ENCODE assay signal across 21 cellular contexts in the genomic region with DNA sequence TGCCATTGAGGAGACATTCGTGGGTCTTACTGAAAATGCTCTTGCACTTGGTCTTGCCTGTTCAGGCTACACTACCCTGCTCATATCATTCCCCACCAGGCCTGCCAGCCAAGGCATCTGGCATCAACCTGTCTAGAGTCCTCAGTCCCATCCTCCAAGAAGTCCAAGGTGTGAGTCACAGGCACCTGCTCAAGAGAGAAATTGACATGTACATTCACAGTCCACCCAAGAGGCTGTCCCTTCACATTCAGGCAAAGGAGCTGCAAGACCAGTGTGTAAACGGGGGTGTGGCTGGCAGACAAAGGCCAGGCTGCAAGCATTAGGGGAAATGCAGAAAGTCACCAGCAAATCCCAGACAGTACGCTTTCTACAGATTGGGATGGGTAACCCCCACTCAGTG. TPM values are rescaled to one million over a fixed set of nuclear protein-coding genes. Genes with fewer than 3 reads are reported as not detected.
DNase-seq lines count a peak whose midpoint lies in the region; ATAC-seq and TF ChIP-seq lines count a peak whose summit lies in the region.
"Had no signal": no experiment of that assay in that cellular context is flagged by ENCODE, and none has a peak within 500 bp of the region (broad histone marks: within the 10 kb centered on the region; RNA-seq: fewer than 3 reads in every experiment).

No MANE protein-coding gene starts in this region.

- ATAC-seq in left colon (peak; percentile 74), HG02970 (IDR thresholded peaks at IDR 0.05; ENCODE audit: low FRiP score, unreplicated experiment) (no peak)
- ATAC-seq: Right ventricle myocardium inferior had no signal

- H3K27ac Mint-ChIP-seq in Calu3 (ENCODE audit: unreplicated experiment): no peak overlapping the region

- H3K9me3 ChIP-seq in PC-9 (ENCODE audit: insufficient read depth, low read depth): no peaks in the 10 kb centered on the region
- H3K9me3 ChIP-seq in colonic mucosa: no peaks in the 10 kb centered on the region
- H3K9me3 ChIP-seq: Caco-2 had no signal

- H3K4me1 Mint-ChIP-seq in Calu3 (ENCODE audit: low read depth, unreplicated experiment): peaks cover 11% of the 10 kb centered on the region

- no peaks in the 10 kb centered on the region for H3K27me3 ChIP-seq in PC-9 (ENCODE audit: insufficient read depth, low read depth)
- no peaks in the 10 kb centered on the region for H3K27me3 ChIP-seq in colonic mucosa

- peak; percentile 28 for DNase-seq in Calu3
- peak; percentile 76 to 93 for DNase-seq in PC-9
- DNase-seq in colonic mucosa: peak; percentile 35
- DNase-seq in left colon: peak in 1 of 2 donors; percentile 45
- DNase-seq in medulla oblongata (ENCODE audit: extremely low spot score): no peak
- DNase-seq in posterior cingulate gyrus: no peak
- no peak for DNase-seq in HT-29 (ENCODE audit: low spot score)
- DNase-seq: Caco-2, DMS79 treated with DMSO at 0.1 percent for 48 hours, GDM1, GM23248, NCI-H1105 treated with DMSO at 0.1 percent for 48 hours, NCI-H2029, NCI-H526 had no signal

- no peak overlapping the region for H2AFZ ChIP-seq in PC-9
- H2AFZ ChIP-seq: GM23248 had no signal

- no peak overlapping the region for H3K4me3 ChIP-seq in PC-9
- H3K4me3 ChIP-seq in colonic mucosa: no peak overlapping the region
- H3K4me3 ChIP-seq: GM23248, SK-N-MC had no signal

- peaks cover 10% of the 10 kb centered on the region; the same call in 1 of the 2 replicates for H3F3A ChIP-seq in PC-9 (ENCODE audit: insufficient read depth, low read depth)

- no peak for TF ChIP-seq CTCF in Calu3 (IDR thresholded peaks at IDR 0.05; ENCODE audit: unreplicated experiment)
- no peak for TF ChIP-seq CTCF in PC-9 (conservative IDR thresholded peaks at IDR 0.05)
- no peak for TF ChIP-seq CTCF in colonic mucosa (IDR thresholded peaks at IDR 0.05)

- no peaks in the 10 kb centered on the region for H3K36me3 Mint-ChIP-seq in Calu3 (ENCODE audit: insufficient read depth, unreplicated experiment)

- no peak overlapping the region for H3K9ac ChIP-seq in colonic mucosa (ENCODE audit: low read depth in 2 of 2, low read length in 2 of 2)
- H3K9ac ChIP-seq: GM23248, KMS-11 had no signal

- no peaks in the 10 kb centered on the region for H3K36me3 ChIP-seq in PC-9 (ENCODE audit: low read depth)
- no peaks in the 10 kb centered on the region for H3K36me3 ChIP-seq in colonic mucosa

- H3K4me2 ChIP-seq in PC-9: peak overlapping the region; percentile 20
- H3K4me2 ChIP-seq: KMS-11 had no signal

- H3K9me3 Mint-ChIP-seq in Calu3 (ENCODE audit: low read depth, unreplicated experiment): no peaks in the 10 kb centered on the region

- no TSS peak for BruUV-seq in Calu3 (replicated peaks; lab: Mats Ljungman, UMichigan)
- no TSS peak for BruUV-seq in PC-9 (replicated peaks; lab: Mats Ljungman, UMichigan)

- intact Hi-C loops in Calu3 (cut with micrococcal nuclease; ENCODE audit: unreplicated experiment) (no loop called here), PC-9 (cut with micrococcal nuclease; ENCODE audit: unreplicated experiment) (loop anchor here (5.0 kb wide), 1 partner anchor 97 kb away; no protein-coding TSS in a partner anchor), colonic mucosa (cut with DNase I) (no loop called here), left colon (cut with DNase I, micrococcal nuclease) (no loop called here), posterior cingulate gyrus (cut with DNase I) (no loop called here)

- H3K27me3 Mint-ChIP-seq in Calu3 (ENCODE audit: unreplicated experiment): no peaks in the 10 kb centered on the region

- no peaks in the 10 kb centered on the region for H4K20me1 ChIP-seq in PC-9 (ENCODE audit: insufficient read depth)

- POLR2A ChIA-PET in PC-9 (lab: Charles Lee; ENCODE audit: unreplicated experiment): interaction anchor here (0.6 to 0.8 kb wide), 3 partner anchors 12 to 214 kb away, joined by 3 to 4 read pairs (median 3); no protein-coding TSS in a partner anchor

- peaks cover 23% of the 10 kb centered on the region for H3K4me1 ChIP-seq in PC-9 (replicated peaks; ENCODE audit: insufficient read depth)
- peaks cover 8% of the 10 kb centered on the region for H3K4me1 ChIP-seq in colonic mucosa
- H3K4me1 ChIP-seq: Caco-2 had no signal

- H3K27ac ChIP-seq in PC-9 (peak overlapping the region; percentile 31; the same call in 1 of the 2 replicates), colonic mucosa (no peak overlapping the region)
- H3K27ac ChIP-seq: C4-2B, GM23248, HL-60, KMS-11, SK-N-MC had no signal

- no peaks in the 10 kb centered on the region for H3K79me2 ChIP-seq in PC-9 (ENCODE audit: low read depth)

- CTCF ChIA-PET in Calu3 (lab: Charles Lee) (interaction anchor here (1.0 kb wide), 1 partner anchor 20 kb away, joined by 3 read pairs; no protein-coding TSS in a partner anchor), PC-9 (lab: Charles Lee) (interaction anchor here (0.6 kb wide), 2 partner anchors 13 to 162 kb away, joined by 3 to 18 read pairs; no protein-coding TSS in a partner anchor)

- no peaks in the 10 kb centered on the region for H3K9me2 ChIP-seq in PC-9 (ENCODE audit: insufficient read depth)

- no peak overlapping the region for H3K4me3 Mint-ChIP-seq in Calu3 (ENCODE audit: low read depth, unreplicated experiment)

RNA-seq across cellular contexts. Expression of gene PLA2G2C, which starts 13.1 kb away (rescaled TPM):
- total RNA-seq in Calu3 (2022) (not detected in 2 replicates), PC-9 (2021) (0.48 and 0.55 TPM in 2 replicates), colonic mucosa (under 1 TPM in 1 of 2 donors, not detected in 1; 0.27 TPM), left colon (under 1 TPM in 1 of 2 donors, not detected in 1; 0.28 TPM)
- total RNA-seq in HT-29 (2014; rRNA removed; shearing (Covaris generic)): not detected in 2 replicates
- total RNA-seq: A172, Caco-2, GM23248, Right ventricle myocardium inferior had no signal

RNA-seq across cellular contexts. Expression of gene UBXN10, which starts 13.5 kb away (rescaled TPM):
- total RNA-seq in Calu3 (2022) (0.33 and 0.37 TPM in 2 replicates), PC-9 (2021) (9.4 and 11.9 TPM in 2 replicates), colonic mucosa (1 to 10 TPM; 3.3 to 3.5 TPM), left colon (1 to 10 TPM; 4.2 to 4.3 TPM)
- total RNA-seq in HT-29 (2014; rRNA removed; shearing (Covaris generic)): 3.1 and 3.2 TPM in 2 replicates
- total RNA-seq: A172 had no signal

Comparison
In these comparisons a context has a peak if more than half of its experiments do, and no peak if none do; other contexts are left out.
1. DNase-seq: peak in Calu3 (single experiment), PC-9 (2 of 2) and colonic mucosa (single experiment); none in medulla oblongata (single experiment), posterior cingulate gyrus (0 of 10) and HT-29 (single experiment).